In the genomic region with DNA sequence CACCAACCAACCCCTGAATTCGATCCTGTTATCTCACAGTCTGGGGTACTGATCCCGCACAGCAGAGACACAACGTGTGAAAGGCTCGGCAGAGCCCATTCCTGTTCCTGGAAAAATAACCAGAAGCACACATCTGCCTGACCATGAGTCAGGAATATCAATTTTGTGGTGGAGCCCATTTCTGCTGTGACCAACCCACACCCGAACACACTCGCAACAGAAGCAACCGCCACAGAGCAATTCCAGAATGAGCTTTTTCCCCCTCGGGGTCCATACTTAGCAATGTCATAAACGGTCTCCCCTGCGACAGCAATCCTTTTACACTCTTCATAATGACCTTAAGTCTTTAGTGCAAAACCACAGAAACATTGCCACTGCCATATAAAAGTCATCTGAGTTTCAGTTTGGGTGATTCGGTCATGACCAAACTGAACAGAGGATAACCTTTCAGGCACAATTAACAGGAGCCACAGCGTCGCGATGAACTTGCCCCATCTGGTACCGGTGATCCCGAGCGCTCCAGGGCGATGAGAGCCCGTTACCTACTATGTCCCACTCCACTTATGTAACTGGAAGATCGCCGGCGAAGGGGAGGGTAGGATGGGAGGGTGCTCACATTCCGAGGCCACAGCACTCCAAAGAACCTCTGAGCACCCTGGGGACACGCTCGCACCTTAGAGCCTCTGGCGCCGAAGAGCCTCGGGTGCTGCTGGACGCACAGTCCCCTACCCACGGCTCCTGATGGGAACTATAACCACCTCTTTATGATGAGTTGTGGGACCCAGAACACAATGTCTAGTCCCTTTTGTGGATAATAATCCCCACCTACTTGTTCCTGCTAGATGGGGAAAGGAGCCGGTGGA, we compare ENCODE assay signal across 2 cellular contexts.
TF ChIP-seq lines count a peak whose summit lies in the region.

No MANE protein-coding gene starts in this region.

TF ChIP-seq in GM23338, 12 proteins besides CTCF, POLR2A, EP300 and RAD21 (continued from another document):
- TF ChIP-seq, protein P1, sequence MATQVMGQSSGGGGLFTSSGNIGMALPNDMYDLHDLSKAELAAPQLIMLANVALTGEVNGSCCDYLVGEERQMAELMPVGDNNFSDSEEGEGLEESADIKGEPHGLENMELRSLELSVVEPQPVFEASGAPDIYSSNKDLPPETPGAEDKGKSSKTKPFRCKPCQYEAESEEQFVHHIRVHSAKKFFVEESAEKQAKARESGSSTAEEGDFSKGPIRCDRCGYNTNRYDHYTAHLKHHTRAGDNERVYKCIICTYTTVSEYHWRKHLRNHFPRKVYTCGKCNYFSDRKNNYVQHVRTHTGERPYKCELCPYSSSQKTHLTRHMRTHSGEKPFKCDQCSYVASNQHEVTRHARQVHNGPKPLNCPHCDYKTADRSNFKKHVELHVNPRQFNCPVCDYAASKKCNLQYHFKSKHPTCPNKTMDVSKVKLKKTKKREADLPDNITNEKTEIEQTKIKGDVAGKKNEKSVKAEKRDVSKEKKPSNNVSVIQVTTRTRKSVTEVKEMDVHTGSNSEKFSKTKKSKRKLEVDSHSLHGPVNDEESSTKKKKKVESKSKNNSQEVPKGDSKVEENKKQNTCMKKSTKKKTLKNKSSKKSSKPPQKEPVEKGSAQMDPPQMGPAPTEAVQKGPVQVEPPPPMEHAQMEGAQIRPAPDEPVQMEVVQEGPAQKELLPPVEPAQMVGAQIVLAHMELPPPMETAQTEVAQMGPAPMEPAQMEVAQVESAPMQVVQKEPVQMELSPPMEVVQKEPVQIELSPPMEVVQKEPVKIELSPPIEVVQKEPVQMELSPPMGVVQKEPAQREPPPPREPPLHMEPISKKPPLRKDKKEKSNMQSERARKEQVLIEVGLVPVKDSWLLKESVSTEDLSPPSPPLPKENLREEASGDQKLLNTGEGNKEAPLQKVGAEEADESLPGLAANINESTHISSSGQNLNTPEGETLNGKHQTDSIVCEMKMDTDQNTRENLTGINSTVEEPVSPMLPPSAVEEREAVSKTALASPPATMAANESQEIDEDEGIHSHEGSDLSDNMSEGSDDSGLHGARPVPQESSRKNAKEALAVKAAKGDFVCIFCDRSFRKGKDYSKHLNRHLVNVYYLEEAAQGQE (IDR thresholded peaks at IDR 0.05; ENCODE audit: unreplicated experiment), result no peak
- TF ChIP-seq ZNF331 (CRISPR knock-in tag; IDR thresholded peaks at IDR 0.05; ENCODE audit: low read depth), result no peak
TF ChIP-seq in GM23338: peak in this region for 0.

TF ChIP-seq in WTC11, 78 proteins besides CTCF, POLR2A, EP300 and RAD21 (continued from another document):
- TF ChIP-seq, protein P2, sequence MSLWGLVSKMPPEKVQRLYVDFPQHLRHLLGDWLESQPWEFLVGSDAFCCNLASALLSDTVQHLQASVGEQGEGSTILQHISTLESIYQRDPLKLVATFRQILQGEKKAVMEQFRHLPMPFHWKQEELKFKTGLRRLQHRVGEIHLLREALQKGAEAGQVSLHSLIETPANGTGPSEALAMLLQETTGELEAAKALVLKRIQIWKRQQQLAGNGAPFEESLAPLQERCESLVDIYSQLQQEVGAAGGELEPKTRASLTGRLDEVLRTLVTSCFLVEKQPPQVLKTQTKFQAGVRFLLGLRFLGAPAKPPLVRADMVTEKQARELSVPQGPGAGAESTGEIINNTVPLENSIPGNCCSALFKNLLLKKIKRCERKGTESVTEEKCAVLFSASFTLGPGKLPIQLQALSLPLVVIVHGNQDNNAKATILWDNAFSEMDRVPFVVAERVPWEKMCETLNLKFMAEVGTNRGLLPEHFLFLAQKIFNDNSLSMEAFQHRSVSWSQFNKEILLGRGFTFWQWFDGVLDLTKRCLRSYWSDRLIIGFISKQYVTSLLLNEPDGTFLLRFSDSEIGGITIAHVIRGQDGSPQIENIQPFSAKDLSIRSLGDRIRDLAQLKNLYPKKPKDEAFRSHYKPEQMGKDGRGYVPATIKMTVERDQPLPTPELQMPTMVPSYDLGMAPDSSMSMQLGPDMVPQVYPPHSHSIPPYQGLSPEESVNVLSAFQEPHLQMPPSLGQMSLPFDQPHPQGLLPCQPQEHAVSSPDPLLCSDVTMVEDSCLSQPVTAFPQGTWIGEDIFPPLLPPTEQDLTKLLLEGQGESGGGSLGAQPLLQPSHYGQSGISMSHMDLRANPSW (CRISPR knock-in tag; conservative IDR thresholded peaks at IDR 0.05; ENCODE audit: low read depth), result no peak
- TF ChIP-seq SOX15 (CRISPR knock-in tag; IDR thresholded peaks at IDR 0.05), result no peak
- no peak for TF ChIP-seq EMX1 (CRISPR knock-in tag; IDR thresholded peaks at IDR 0.05)
- TF ChIP-seq, protein P3, sequence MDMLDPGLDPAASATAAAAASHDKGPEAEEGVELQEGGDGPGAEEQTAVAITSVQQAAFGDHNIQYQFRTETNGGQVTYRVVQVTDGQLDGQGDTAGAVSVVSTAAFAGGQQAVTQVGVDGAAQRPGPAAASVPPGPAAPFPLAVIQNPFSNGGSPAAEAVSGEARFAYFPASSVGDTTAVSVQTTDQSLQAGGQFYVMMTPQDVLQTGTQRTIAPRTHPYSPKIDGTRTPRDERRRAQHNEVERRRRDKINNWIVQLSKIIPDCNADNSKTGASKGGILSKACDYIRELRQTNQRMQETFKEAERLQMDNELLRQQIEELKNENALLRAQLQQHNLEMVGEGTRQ (CRISPR knock-in tag; IDR thresholded peaks at IDR 0.05), result no peak
- TF ChIP-seq GTF2I (CRISPR knock-in tag; conservative IDR thresholded peaks at IDR 0.05), result no peak
- TF ChIP-seq, protein P4, sequence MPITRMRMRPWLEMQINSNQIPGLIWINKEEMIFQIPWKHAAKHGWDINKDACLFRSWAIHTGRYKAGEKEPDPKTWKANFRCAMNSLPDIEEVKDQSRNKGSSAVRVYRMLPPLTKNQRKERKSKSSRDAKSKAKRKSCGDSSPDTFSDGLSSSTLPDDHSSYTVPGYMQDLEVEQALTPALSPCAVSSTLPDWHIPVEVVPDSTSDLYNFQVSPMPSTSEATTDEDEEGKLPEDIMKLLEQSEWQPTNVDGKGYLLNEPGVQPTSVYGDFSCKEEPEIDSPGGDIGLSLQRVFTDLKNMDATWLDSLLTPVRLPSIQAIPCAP (CRISPR knock-in tag; IDR thresholded peaks at IDR 0.05), result no peak
- TF ChIP-seq TEAD1 (CRISPR knock-in tag; IDR thresholded peaks at IDR 0.05), result no peak
- TF ChIP-seq, protein P5, sequence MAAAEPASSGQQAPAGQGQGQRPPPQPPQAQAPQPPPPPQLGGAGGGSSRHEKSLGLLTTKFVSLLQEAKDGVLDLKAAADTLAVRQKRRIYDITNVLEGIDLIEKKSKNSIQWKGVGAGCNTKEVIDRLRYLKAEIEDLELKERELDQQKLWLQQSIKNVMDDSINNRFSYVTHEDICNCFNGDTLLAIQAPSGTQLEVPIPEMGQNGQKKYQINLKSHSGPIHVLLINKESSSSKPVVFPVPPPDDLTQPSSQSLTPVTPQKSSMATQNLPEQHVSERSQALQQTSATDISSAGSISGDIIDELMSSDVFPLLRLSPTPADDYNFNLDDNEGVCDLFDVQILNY (CRISPR knock-in tag; IDR thresholded peaks at IDR 0.05), result no peak
- TF ChIP-seq SP1 (CRISPR knock-in tag; conservative IDR thresholded peaks at IDR 0.05), result no peak
- TF ChIP-seq, protein P6, sequence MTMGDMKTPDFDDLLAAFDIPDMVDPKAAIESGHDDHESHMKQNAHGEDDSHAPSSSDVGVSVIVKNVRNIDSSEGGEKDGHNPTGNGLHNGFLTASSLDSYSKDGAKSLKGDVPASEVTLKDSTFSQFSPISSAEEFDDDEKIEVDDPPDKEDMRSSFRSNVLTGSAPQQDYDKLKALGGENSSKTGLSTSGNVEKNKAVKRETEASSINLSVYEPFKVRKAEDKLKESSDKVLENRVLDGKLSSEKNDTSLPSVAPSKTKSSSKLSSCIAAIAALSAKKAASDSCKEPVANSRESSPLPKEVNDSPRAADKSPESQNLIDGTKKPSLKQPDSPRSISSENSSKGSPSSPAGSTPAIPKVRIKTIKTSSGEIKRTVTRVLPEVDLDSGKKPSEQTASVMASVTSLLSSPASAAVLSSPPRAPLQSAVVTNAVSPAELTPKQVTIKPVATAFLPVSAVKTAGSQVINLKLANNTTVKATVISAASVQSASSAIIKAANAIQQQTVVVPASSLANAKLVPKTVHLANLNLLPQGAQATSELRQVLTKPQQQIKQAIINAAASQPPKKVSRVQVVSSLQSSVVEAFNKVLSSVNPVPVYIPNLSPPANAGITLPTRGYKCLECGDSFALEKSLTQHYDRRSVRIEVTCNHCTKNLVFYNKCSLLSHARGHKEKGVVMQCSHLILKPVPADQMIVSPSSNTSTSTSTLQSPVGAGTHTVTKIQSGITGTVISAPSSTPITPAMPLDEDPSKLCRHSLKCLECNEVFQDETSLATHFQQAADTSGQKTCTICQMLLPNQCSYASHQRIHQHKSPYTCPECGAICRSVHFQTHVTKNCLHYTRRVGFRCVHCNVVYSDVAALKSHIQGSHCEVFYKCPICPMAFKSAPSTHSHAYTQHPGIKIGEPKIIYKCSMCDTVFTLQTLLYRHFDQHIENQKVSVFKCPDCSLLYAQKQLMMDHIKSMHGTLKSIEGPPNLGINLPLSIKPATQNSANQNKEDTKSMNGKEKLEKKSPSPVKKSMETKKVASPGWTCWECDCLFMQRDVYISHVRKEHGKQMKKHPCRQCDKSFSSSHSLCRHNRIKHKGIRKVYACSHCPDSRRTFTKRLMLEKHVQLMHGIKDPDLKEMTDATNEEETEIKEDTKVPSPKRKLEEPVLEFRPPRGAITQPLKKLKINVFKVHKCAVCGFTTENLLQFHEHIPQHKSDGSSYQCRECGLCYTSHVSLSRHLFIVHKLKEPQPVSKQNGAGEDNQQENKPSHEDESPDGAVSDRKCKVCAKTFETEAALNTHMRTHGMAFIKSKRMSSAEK (CRISPR knock-in tag; IDR thresholded peaks at IDR 0.05; ENCODE audit: borderline replicate concordance), result no peak
